ENCODE assay signal across 8 cellular contexts in the genomic region with DNA sequence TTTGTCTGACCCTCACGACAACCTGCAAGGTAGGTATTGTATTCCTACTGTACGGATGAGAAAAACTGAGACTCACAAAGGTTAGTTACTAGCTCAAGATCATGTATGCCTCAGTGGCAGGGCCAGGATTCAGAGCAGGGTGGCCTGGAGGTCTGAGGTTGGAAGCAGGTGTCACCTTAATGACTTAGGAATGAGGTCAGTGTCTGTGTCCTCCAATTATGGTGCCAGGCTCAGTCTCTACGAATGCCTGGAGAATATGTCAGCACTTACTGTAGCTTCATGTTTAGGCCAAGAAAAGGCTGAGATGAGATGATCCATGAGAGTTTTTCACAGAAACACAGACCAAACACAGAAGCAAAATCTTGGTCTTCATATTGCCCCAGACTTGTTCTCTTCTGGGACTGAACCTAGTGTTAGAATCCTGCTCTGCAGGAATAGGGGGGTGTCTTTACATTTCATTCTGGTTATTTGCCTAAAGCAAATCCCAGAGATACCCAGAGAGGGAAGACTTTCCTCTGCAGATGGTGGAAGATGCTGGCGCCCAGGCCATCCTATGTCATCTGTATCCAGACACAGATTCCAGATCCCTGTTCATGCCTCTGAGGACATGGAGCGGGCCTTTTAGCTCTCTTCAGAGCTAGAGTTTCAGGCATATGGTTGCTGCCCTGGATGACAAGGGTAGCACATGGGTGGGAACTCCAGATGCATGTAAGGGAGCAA. TPM values are rescaled to one million over a fixed set of nuclear protein-coding genes. Genes with fewer than 3 reads are reported as not detected.
DNase-seq lines count a peak whose midpoint lies in the region; ATAC-seq and TF ChIP-seq lines count a peak whose summit lies in the region.

No MANE protein-coding gene starts in this region.

- WGBS in thymus, result 96% methylated on average over 5 of the region's 5 CpGs

- peaks cover 24% of the 10 kb centered on the region for H3K4me1 ChIP-seq in mucosa of stomach (ENCODE audit: control insufficient read depth, insufficient read depth, low read length)
- H3K4me1 ChIP-seq in thymus (ENCODE audit: control insufficient read depth, insufficient read depth, low read length), result no peaks in the 10 kb centered on the region

- H3K27ac ChIP-seq in brain microvascular endothelial cell (peak overlapping the region; percentile 42), thymus (ENCODE audit: low read depth) (peak overlapping the region; percentile 20)

- ATAC-seq in GM19035 (IDR thresholded peaks at IDR 0.05; ENCODE audit: unreplicated experiment), result no peak
- no peak for ATAC-seq in HG02870 (IDR thresholded peaks at IDR 0.05; ENCODE audit: unreplicated experiment)

- H3K27me3 ChIP-seq in brain microvascular endothelial cell (replicated peaks) (no peaks in the 10 kb centered on the region), mucosa of stomach (ENCODE audit: control insufficient read depth, insufficient read depth, low read length) (no peaks in the 10 kb centered on the region), thymus (ENCODE audit: control insufficient read depth, insufficient read depth) (no peaks in the 10 kb centered on the region)

- CTCF ChIA-PET in GM10248 (lab: Yijun Ruan, JAX), result interaction anchor here (0.8 to 2.3 kb wide), 7 partner anchors 10 to 128 kb away, joined by 3 to 10 read pairs (median 3); no protein-coding TSS in a partner anchor

- H3K4me3 ChIP-seq in brain microvascular endothelial cell (ENCODE audit: low read depth, low read length) (no peak overlapping the region), mucosa of stomach (ENCODE audit: low read length) (no peak overlapping the region), thymus (ENCODE audit: low read length) (no peak overlapping the region)

- POLR2A ChIA-PET in GM10248 (lab: Yijun Ruan, JAX), result no interaction called here

- TF ChIP-seq CTCF in brain microvascular endothelial cell (IDR thresholded peaks at IDR 0.05; ENCODE audit: low read depth, low read length, missing control alignments), result no peak
- TF ChIP-seq CTCF in GM10248 (IDR thresholded peaks at IDR 0.05; ENCODE audit: control extremely low read depth, extremely low read depth, low read depth, missing control alignments), result no peak

- DNase-seq in M059J (ENCODE audit: low read depth) (peak; percentile 37), brain microvascular endothelial cell (no peak), GM10248 (ENCODE audit: extremely low spot score) (no peak), ACHN (no peak)

- H3K36me3 ChIP-seq in brain microvascular endothelial cell (replicated peaks), result no peaks in the 10 kb centered on the region
- H3K36me3 ChIP-seq in mucosa of stomach (ENCODE audit: control insufficient read depth, insufficient read depth, low read length), result no peaks in the 10 kb centered on the region
- no peaks in the 10 kb centered on the region for H3K36me3 ChIP-seq in thymus (ENCODE audit: control insufficient read depth, insufficient read depth)

- peak overlapping the region; percentile 3 for H3K9ac ChIP-seq in mucosa of stomach (ENCODE audit: low read length)

- in situ Hi-C loops in brain microvascular endothelial cell (cut with HindIII; ENCODE audit: low pct_ligation_motif_present, low sequenced_read_pairs), result no loop called here
- in situ Hi-C loops in ACHN (cut with HindIII; ENCODE audit: low pct_ligation_motif_present, low pct_unique_long_range_greater_than_20kb, low sequenced_read_pairs), result no loop called here

- no peaks in the 10 kb centered on the region for H3K9me3 ChIP-seq in mucosa of stomach (ENCODE audit: control insufficient read depth, low read length)
- no peaks in the 10 kb centered on the region for H3K9me3 ChIP-seq in thymus (ENCODE audit: control insufficient read depth)

RNA-seq across cellular contexts. Expression of gene RAB10, which starts 16.3 kb away (rescaled TPM):
- 71.0 and 115 TPM in 2 replicates for total RNA-seq in M059J (2014; rRNA removed; shearing (Covaris generic))
- polyA plus RNA-seq in thymus, result 72.9 TPM

RNA-seq across cellular contexts. Expression of gene KIF3C, which starts 35.3 kb away (rescaled TPM):
- 6.3 and 11.1 TPM in 2 replicates for total RNA-seq in M059J (2014; rRNA removed; shearing (Covaris generic))
- polyA plus RNA-seq in thymus, result 1.8 TPM
